9 cellular contexts compared by ENCODE assay signal in the genomic region with DNA sequence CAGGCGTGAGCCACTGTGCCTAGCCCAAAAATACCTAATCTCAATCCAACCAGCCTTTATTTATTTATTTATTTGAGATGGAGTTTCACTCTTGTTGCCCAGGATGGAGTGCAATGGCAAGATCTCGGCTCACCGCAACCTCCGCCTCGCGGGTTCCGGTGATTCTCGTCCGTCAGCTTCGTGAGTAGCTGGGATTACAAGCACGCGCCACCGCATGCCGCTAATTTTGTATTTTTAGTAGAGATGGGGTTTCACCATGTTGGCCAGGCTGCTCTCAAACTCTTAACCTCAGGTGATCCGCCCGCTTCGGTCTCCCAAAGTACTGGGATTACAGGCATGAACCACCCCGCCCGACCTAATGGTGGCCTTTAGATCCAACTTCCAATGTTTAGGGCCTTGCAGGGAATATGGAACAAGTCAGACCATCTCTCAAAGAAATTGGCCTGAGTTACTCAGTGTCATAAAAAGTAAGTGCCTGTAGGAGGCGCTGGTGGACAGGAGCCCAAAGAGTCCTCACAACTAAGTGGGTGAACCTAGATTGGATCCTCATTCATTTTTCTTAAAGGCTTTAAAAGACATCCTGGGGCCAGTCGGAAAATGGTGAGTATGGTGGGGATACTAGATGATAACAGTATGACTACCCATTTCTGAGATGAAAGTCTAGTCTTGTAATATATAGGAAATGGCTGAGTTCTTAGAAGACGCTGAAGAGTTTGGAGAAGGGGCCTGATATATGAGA. TPM values are rescaled to one million over a fixed set of nuclear protein-coding genes. Genes with fewer than 3 reads are reported as not detected.
DNase-seq lines count a peak whose midpoint lies in the region; ATAC-seq and TF ChIP-seq lines count a peak whose summit lies in the region.
"Had no signal": no experiment of that assay in that cellular context is flagged by ENCODE, and none has a peak within 500 bp of the region (broad histone marks: within the 10 kb centered on the region; RNA-seq: fewer than 3 reads in every experiment).

No MANE protein-coding gene starts in this region.

- H3K27ac ChIP-seq in tibial nerve: no peak overlapping the region

- TF ChIP-seq EP300 in tibial nerve (IDR thresholded peaks at IDR 0.05): no peak

- TF ChIP-seq CTCF in foreskin fibroblast (IDR thresholded peaks at IDR 0.05; ENCODE audit: low read depth, low read length) (peak; percentile 47), tibial nerve (IDR thresholded peaks at IDR 0.05) (peak in 2 of 5 experiments; percentile 35 to 39)

- H3K9me3 ChIP-seq in tibial nerve: no peaks in the 10 kb centered on the region

- no peaks in the 10 kb centered on the region for H3K4me1 ChIP-seq in tibial nerve

- peaks cover 0 to 54% of the 10 kb centered on the region in 2 donors for H3K27me3 ChIP-seq in tibial nerve

- ATAC-seq in Right ventricle myocardium superior (ENCODE audit: poor library complexity) (peak; percentile 43), GM19395 (IDR thresholded peaks at IDR 0.05; ENCODE audit: unreplicated experiment) (no peak)

- no peak overlapping the region for H3K4me3 ChIP-seq in foreskin fibroblast (ENCODE audit: low read depth in 1 of 2, low read length in 2 of 2)
- no peak overlapping the region for H3K4me3 ChIP-seq in tibial nerve

- intact Hi-C loops in Right ventricle myocardium superior (cut with DNase I): no loop called here
- intact Hi-C loops in cardiac septum (cut with DNase I): loop anchor here (5.0 kb wide), 1 partner anchor 32 kb away; no protein-coding TSS in a partner anchor

- WGBS in tibial nerve, 2 donors: 88 to 92% methylated on average over 22 of the region's 22 CpGs

- DNase-seq in Right ventricle myocardium superior (no peak), cardiac septum (ENCODE audit: low spot score) (no peak), MV-4-11 (lab: John Stamatoyannopoulos, UW) (peak; percentile 67), foreskin fibroblast (peak in 1 of 2 donors; percentile 52), tibial nerve (ENCODE audit: low spot score in 2 of 2) (no peak)
- peak; percentile 48 for DNase-seq in activated CD4-positive, alpha-beta T cell treated with anti-CD3 and anti-CD28 coated beads, Interleukin-2, amount 50 U/mL, for 4 hours
- peak; percentile 74 for DNase-seq in stimulated activated CD8-positive, alpha-beta memory T cell treated with anti-CD3 and anti-CD28 coated beads, Interleukin-4, amount 100 ng/mL, for 48 hours

- H3K36me3 ChIP-seq in tibial nerve: no peaks in the 10 kb centered on the region

- TF ChIP-seq POLR2A in tibial nerve (IDR thresholded peaks at IDR 0.05): no peak

RNA-seq across cellular contexts. Expression of a gene that starts 4.6 kb away (rescaled TPM):
- not detected for total RNA-seq in Right ventricle myocardium superior
- not detected for total RNA-seq in cardiac septum
- total RNA-seq in tibial nerve: not detected
- total RNA-seq: frontal cortex had no signal

RNA-seq across cellular contexts. Expression of a gene that starts 17.9 kb away (rescaled TPM):
- total RNA-seq in Right ventricle myocardium superior (6.9 TPM), cardiac septum (6.5 TPM), tibial nerve (10 to 100 TPM; 19.4 to 29.2 (median 21.5) TPM)

RNA-seq across cellular contexts. Expression of a gene that starts 29.0 kb away (rescaled TPM):
- total RNA-seq in Right ventricle myocardium superior: 42.6 TPM
- total RNA-seq in cardiac septum: 32.3 TPM
- total RNA-seq in tibial nerve: 10 to 100 TPM in 3 of 4 donors, 1 to 10 TPM in 1; 4.2 to 32.9 (median 21.7) TPM

RNA-seq across cellular contexts. Expression of a gene that starts 40.4 kb away (rescaled TPM):
- total RNA-seq in Right ventricle myocardium superior (6.1 TPM), cardiac septum (7.5 TPM), tibial nerve (10 to 100 TPM in 1 of 4 donors, 1 to 10 TPM in 3; 7.7 to 17.1 (median 8.9) TPM)

RNA-seq across cellular contexts. Expression of a gene that starts 48.1 kb away (rescaled TPM):
- total RNA-seq in Right ventricle myocardium superior (1.3 TPM), cardiac septum (3.0 TPM), tibial nerve (under 1 TPM in 2 of 4 donors, not detected in 2; under 0.01 to 0.42 TPM)

Comparison
In these comparisons a context has a peak if more than half of its experiments do, and no peak if none do; other contexts are left out.
1. DNase-seq: peak in MV-4-11 (single experiment), activated CD4-positive, alpha-beta T cell treated with anti-CD3 and anti-CD28 coated beads, Interleukin-2, amount 50 U/mL, for 4 hours (2 of 2) and stimulated activated CD8-positive, alpha-beta memory T cell treated with anti-CD3 and anti-CD28 coated beads, Interleukin-4, amount 100 ng/mL, for 48 hours (single experiment); none in Right ventricle myocardium superior (single experiment), cardiac septum (single experiment) and tibial nerve (0 of 2).